ENCODE assay signal across 1 cellular context in the genomic region with DNA sequence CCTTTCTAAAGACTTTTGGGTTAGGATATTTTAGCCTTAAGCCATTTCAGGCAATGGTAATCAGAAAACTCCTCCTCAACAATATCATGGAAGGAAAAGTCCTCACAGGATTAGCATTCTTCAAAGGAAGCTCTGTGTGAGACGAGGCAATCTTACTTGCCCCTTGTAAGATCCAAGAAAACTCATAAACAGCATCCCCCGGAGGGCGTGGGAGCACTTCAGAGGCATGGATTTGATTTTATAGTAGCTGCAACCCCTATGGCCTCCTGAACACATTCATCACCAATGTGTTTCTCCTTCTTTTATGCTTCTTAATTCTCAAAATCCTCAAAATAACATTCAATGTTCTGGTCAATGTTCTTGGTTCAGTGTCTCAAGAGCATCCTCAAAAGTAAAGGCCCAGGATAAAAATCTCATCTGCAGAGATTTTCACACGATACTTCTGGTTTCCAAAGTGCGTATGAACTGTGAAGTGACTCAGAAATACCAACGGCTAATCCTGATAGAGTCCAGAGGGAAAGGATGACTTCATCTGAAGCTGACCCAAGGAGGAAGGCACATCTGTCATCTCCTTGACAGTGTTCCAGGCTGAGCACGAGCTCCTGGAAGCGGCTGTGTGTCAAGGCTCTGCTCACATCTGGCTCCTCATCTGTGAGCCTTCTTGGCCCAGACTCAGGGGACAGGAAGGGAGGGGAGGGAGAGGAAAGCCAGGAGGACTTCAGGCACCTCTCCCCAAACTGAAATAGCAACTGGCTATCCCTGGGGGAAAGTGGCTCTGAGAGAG.
TF ChIP-seq lines count a peak whose summit lies in the region.

No MANE protein-coding gene starts in this region.

TF ChIP-seq in HCT116, 20 proteins besides CTCF, POLR2A, EP300 and RAD21 (continued from another document):
- no peak for TF ChIP-seq POLR2AphosphoS5 (IDR thresholded peaks at IDR 0.05; ENCODE audit: low read depth, low read length)
- TF ChIP-seq EGR1 (IDR thresholded peaks at IDR 0.05; ENCODE audit: low read depth), result no peak
